In the genomic region with DNA sequence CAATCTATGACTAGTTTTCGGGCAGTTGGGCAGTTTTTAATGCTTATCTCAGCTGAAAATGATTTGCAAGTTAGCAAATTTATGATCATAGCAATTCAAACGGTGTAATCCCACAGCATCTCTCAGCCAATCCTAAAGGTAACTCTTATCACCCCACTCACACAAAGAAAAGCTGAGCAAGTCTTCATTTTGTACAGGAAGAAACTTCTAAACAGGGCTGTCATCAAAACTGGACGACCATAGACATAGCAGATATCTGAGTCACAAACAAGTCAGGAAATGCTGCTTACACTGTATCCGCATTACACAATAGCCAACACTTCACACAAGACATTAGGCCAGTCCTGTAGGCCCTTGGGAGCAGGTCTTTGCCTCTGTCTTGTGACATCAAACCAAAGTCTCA, we compare ENCODE assay signal across 10 cellular contexts. TPM values are rescaled to one million over a fixed set of nuclear protein-coding genes. Genes with fewer than 3 reads are reported as not detected.
DNase-seq lines count a peak whose midpoint lies in the region; ATAC-seq and TF ChIP-seq lines count a peak whose summit lies in the region.
"Had no signal": no experiment of that assay in that cellular context is flagged by ENCODE, and none has a peak within 500 bp of the region (broad histone marks: within the 10 kb centered on the region; RNA-seq: fewer than 3 reads in every experiment).

No MANE protein-coding gene starts in this region.

- H3K9me3 ChIP-seq in MG63: no peaks in the 10 kb centered on the region
- no peaks in the 10 kb centered on the region for H3K9me3 ChIP-seq in lower lobe of right lung
- H3K9me3 ChIP-seq in aorta (ENCODE audit: control insufficient read depth, low read length): no peaks in the 10 kb centered on the region

- H3K27me3 ChIP-seq in MG63 (no peaks in the 10 kb centered on the region), lower lobe of right lung (ENCODE audit: low read depth) (no peaks in the 10 kb centered on the region), aorta (ENCODE audit: control insufficient read depth in 1 of 2, insufficient read depth in 2 of 2, low read length in 1 of 2) (no peaks in the 10 kb centered on the region)

- H3K27me3 Mint-ChIP-seq in brain: peaks cover 15% of the 10 kb centered on the region

- H3K36me3 ChIP-seq in MG63 (no peaks in the 10 kb centered on the region), lower lobe of right lung (no peaks in the 10 kb centered on the region), aorta (ENCODE audit: control insufficient read depth in 1 of 2, insufficient read depth in 2 of 2, low read length in 1 of 2) (no peaks in the 10 kb centered on the region)

- H3K27ac Mint-ChIP-seq in brain: peak overlapping the region; percentile 84 to 99 (median 94)

- intact Hi-C loops in lower lobe of right lung (cut with DNase I) (no loop called here), aorta (cut with DNase I) (loop anchor here in 1 of 2 donors (5.0 to 10.0 kb wide), 3 partner anchors 326 to 658 kb away; no protein-coding TSS in a partner anchor)

- ATAC-seq in lower lobe of right lung (peak in 1 of 2 donors; percentile 10), aorta (ENCODE audit: low FRiP score) (no peak)

- H3K4me1 ChIP-seq in lower lobe of right lung (peaks cover 49% of the 10 kb centered on the region), aorta (ENCODE audit: control insufficient read depth in 1 of 2, insufficient read depth in 2 of 2, low read length in 2 of 2) (no peaks in the 10 kb centered on the region)

- H3K27ac ChIP-seq in lower lobe of right lung (peak overlapping the region; percentile 93), aorta (ENCODE audit: low read depth in 1 of 2, low read length in 2 of 2) (no peak overlapping the region)

- 72 to 77% methylated on average over 4 of the region's 4 CpGs for WGBS in aorta, 2 donors

- H3K4me3 ChIP-seq in AG09309 (ENCODE audit: control insufficient read depth, low read depth, low read length) (no peak overlapping the region), MG63 (no peak overlapping the region), lower lobe of right lung (no peak overlapping the region), aorta (ENCODE audit: low read length in 2 of 2) (no peak overlapping the region)

- peaks cover 0 to 4% (median 0%) of the 10 kb centered on the region in 5 experiments for H3K9me3 Mint-ChIP-seq in brain

- DNase-seq in AG09309 (ENCODE audit: low read depth): peak; percentile 87
- peak; percentile 45 for DNase-seq in MG63
- DNase-seq in lower lobe of right lung: no peak
- no peak for DNase-seq in NCI-H187 treated with DMSO at 0.1 percent for 48 hours (lab: John Stamatoyannopoulos, UW)
- DNase-seq in NCI-H1105 (lab: John Stamatoyannopoulos, UW): no peak
- no peak for DNase-seq in NCI-H82 treated with DMSO at 0.1 percent for 48 hours (lab: John Stamatoyannopoulos, UW; ENCODE audit: unreplicated experiment)
- DNase-seq in aorta: no peak
- DNase-seq: activated CD4-positive, alpha-beta T cell treated with anti-CD3 and anti-CD28 coated beads for 48 hours; caudate nucleus had no signal

- TF ChIP-seq CTCF in AG09309 (IDR thresholded peaks at IDR 0.05; ENCODE audit: control insufficient read depth, insufficient read depth, low read depth, low read length, missing control alignments) (no peak), brain (conservative IDR thresholded peaks at IDR 0.05) (no peak), lower lobe of right lung (IDR thresholded peaks at IDR 0.05) (no peak)

- peak overlapping the region; percentile 9 to 75 (median 16) for H3K4me3 Mint-ChIP-seq in brain

- no peaks in the 10 kb centered on the region for H3K36me3 Mint-ChIP-seq in brain

- H3K4me1 Mint-ChIP-seq in brain: peaks cover 73% of the 10 kb centered on the region

RNA-seq across cellular contexts. Expression of a gene that starts 2.6 kb away (rescaled TPM):
- 14.5 and 35.0 TPM in 2 replicates for total RNA-seq in MG63 (2014; rRNA removed; shearing (Covaris generic); ENCODE audit: low replicate concordance)
- polyA plus RNA-seq in brain (ENCODE audit: insufficient read depth, low read depth, low replicate concordance) (156 TPM), aorta (1 to 10 TPM; 2.1 to 2.8 TPM)
- total RNA-seq in lower lobe of right lung (18.8 TPM), aorta (10 to 100 TPM in 1 of 2 donors, 1 to 10 TPM in 1; 4.8 to 10.6 TPM)

RNA-seq across cellular contexts. Expression of a gene that starts 41.9 kb away (rescaled TPM):
- 165 and 208 TPM in 2 replicates for total RNA-seq in MG63 (2014; rRNA removed; shearing (Covaris generic); ENCODE audit: low replicate concordance)
- 33.4 TPM for polyA plus RNA-seq in brain (ENCODE audit: insufficient read depth, low read depth, low replicate concordance)
- total RNA-seq in lower lobe of right lung: 355 TPM
- 100 to 1,000 TPM; 122 to 172 TPM for total RNA-seq in aorta
- polyA plus RNA-seq in aorta: 100 to 1,000 TPM; 112 to 151 TPM

Comparison
In these comparisons a context has a peak if more than half of its experiments do, and no peak if none do; other contexts are left out.
1. DNase-seq: peak in AG09309 (single experiment) and MG63 (single experiment); none in lower lobe of right lung (single experiment), NCI-H187 treated with DMSO at 0.1 percent for 48 hours (single experiment), NCI-H1105 (single experiment), NCI-H82 treated with DMSO at 0.1 percent for 48 hours (single experiment) and aorta (0 of 2).